Comparison of ENCODE assay signal across 7 cellular contexts in genomic region chr10:61897671-61898434, GRCh38. TPM values are rescaled to one million over a fixed set of nuclear protein-coding genes. Genes with fewer than 3 reads are reported as not detected.
A peak's percentile ranks its signal among the peaks of the same experiment; 100 is the strongest.
DNase-seq lines count a peak whose midpoint lies in the region; ATAC-seq and TF ChIP-seq lines count a peak whose summit lies in the region.

No MANE protein-coding gene starts in this region.

- H3K27ac Mint-ChIP-seq in MCF 10A (ENCODE audit: low read depth, unreplicated experiment) = peak overlapping the region; percentile 87

- no peak overlapping the region for H3K4me3 Mint-ChIP-seq in MCF 10A (ENCODE audit: unreplicated experiment)

- DNase-seq in GM12864 (ENCODE audit: low read depth) = no peak
- DNase-seq in NCI-H460 (ENCODE audit: extremely low read depth, low read depth) = peak; percentile 50
- no peak for DNase-seq in MCF 10A (ENCODE audit: unreplicated experiment)
- peak; percentile 71 for DNase-seq in inferior parietal cortex (ENCODE audit: extremely low spot score)
- DNase-seq in skeletal muscle cell (ENCODE audit: low read depth) = no peak
- DNase-seq in GDM1 (lab: John Stamatoyannopoulos, UW) = no peak

- no TSS peak for BruUV-seq in MCF 10A (replicated peaks; lab: Mats Ljungman, UMichigan)

- ATAC-seq in GM21390 (IDR thresholded peaks at IDR 0.05; ENCODE audit: unreplicated experiment) = no peak

- TF ChIP-seq CTCF in GM12864 (IDR thresholded peaks at IDR 0.05; ENCODE audit: low read depth, low read length, missing control alignments) (peak; percentile 59), MCF 10A (IDR thresholded peaks at IDR 0.05; ENCODE audit: unreplicated experiment) (no peak)

- H3K36me3 Mint-ChIP-seq in MCF 10A (ENCODE audit: insufficient read depth, unreplicated experiment) = peaks cover 5% of the 10 kb centered on the region

- peaks cover 33% of the 10 kb centered on the region for H3K4me1 Mint-ChIP-seq in MCF 10A (ENCODE audit: insufficient read depth, unreplicated experiment)

- POLR2A ChIA-PET in MCF 10A (lab: Yijun Ruan, JAX) = interaction anchor here (0.7 to 10.0 kb wide), 8 partner anchors 44 to 1218 kb away, joined by 3 to 135 read pairs (median 4); no protein-coding TSS in a partner anchor

- peak overlapping the region; percentile 46 for H3K4me3 ChIP-seq in GM12864 (ENCODE audit: low read depth, low read length)
- peak overlapping the region; percentile 26 for H3K4me3 ChIP-seq in skeletal muscle cell (ENCODE audit: low read depth, low read length)

- no peaks in the 10 kb centered on the region for H3K9me3 Mint-ChIP-seq in MCF 10A (ENCODE audit: unreplicated experiment)

- H3K27me3 Mint-ChIP-seq in MCF 10A (ENCODE audit: insufficient read depth, unreplicated experiment) = no peaks in the 10 kb centered on the region

- intact Hi-C loops in MCF 10A (cut with micrococcal nuclease) = no loop called here

- CTCF ChIA-PET in MCF 10A (lab: Yijun Ruan, JAX) = interaction anchor here (0.6 to 2.4 kb wide), 19 partner anchors 8 to 631 kb away, joined by 3 to 17 read pairs (median 4); no protein-coding TSS in a partner anchor

RNA-seq across cellular contexts. Expression of gene ARID5B, which starts 3.6 kb away (rescaled TPM):
- 1.4 and 1.5 TPM in 2 replicates for total RNA-seq in NCI-H460 (2014; rRNA removed; shearing (Covaris generic))
- polyA plus RNA-seq in NCI-H460 (2014; cell fraction: nucleus; rRNA removed) = 0.07 and 0.68 TPM in 2 replicates
- 10.9 and 12.2 TPM in 2 replicates for total RNA-seq in MCF 10A (2022)

Comparison
In these comparisons a context has a peak if more than half of its experiments do, and no peak if none do; other contexts are left out.
1. DNase-seq: peak in NCI-H460 (single experiment) and inferior parietal cortex (single experiment); none in GM12864 (single experiment), MCF 10A (single experiment), skeletal muscle cell (single experiment) and GDM1 (single experiment).